9 cellular contexts compared by ENCODE assay signal in genomic region chr19:15631817-15632216, GRCh38. TPM values are rescaled to one million over a fixed set of nuclear protein-coding genes. Genes with fewer than 3 reads are reported as not detected.
DNase-seq lines count a peak whose midpoint lies in the region; ATAC-seq and TF ChIP-seq lines count a peak whose summit lies in the region.
"Had no signal": no experiment of that assay in that cellular context is flagged by ENCODE, and none has a peak within 500 bp of the region (broad histone marks: within the 10 kb centered on the region; RNA-seq: fewer than 3 reads in every experiment).

No MANE protein-coding gene starts in this region.

- WGBS in heart left ventricle, 4 donors = 0 to 6% (median 5%) methylated on average over 7 to 9 of the region's 9 CpGs

- H3K27ac ChIP-seq in heart left ventricle = no peak overlapping the region

- H3K27me3 ChIP-seq in heart left ventricle (peaks cover 0 to 52% (median 6%) of the 10 kb centered on the region in 9 donors), NT2/D1 (ENCODE audit: insufficient read depth, insufficient read length) (peaks cover 20% of the 10 kb centered on the region)

- no peak overlapping the region for H3K9ac ChIP-seq in NT2/D1 (ENCODE audit: insufficient read length, low read depth)

- ATAC-seq in heart left ventricle (no peak), Right ventricle myocardium superior (ENCODE audit: poor library complexity) (no peak), HG02981 (IDR thresholded peaks at IDR 0.05; ENCODE audit: unreplicated experiment) (no peak), HG02759 (IDR thresholded peaks at IDR 0.05; ENCODE audit: unreplicated experiment) (no peak)

- TF ChIP-seq CTCF in heart left ventricle (IDR thresholded peaks at IDR 0.05) = peak in 10 of 12 donors; percentile 30 to 50 (median 41)

- H3K36me3 ChIP-seq in heart left ventricle (no peaks in the 10 kb centered on the region), NT2/D1 (ENCODE audit: insufficient read depth, insufficient read length, low read length) (no peaks in the 10 kb centered on the region)

- no peak overlapping the region for H3K4me3 ChIP-seq in heart left ventricle
- H3K4me3 ChIP-seq in NT2/D1 (ENCODE audit: insufficient read length, low read depth) = no peak overlapping the region

- H3K9me3 ChIP-seq in heart left ventricle = peaks cover 0 to 7% (median 0%) of the 10 kb centered on the region in 12 donors
- H3K9me3 ChIP-seq in NT2/D1 (ENCODE audit: insufficient read depth, low read length) = no peaks in the 10 kb centered on the region

- no peak for TF ChIP-seq POLR2A in heart left ventricle (IDR thresholded peaks at IDR 0.05)

- peaks cover 0 to 10% (median 0%) of the 10 kb centered on the region in 12 donors for H3K4me1 ChIP-seq in heart left ventricle
- no peaks in the 10 kb centered on the region for H3K4me1 ChIP-seq in NT2/D1 (ENCODE audit: insufficient read depth, insufficient read length)

- intact Hi-C loops in heart left ventricle (cut with DNase I) (loop anchor here in 7 of 10 donors (1.0 to 10.0 kb wide), 7 partner anchors 173 to 550 kb away; partner anchors contain the start of gene OR10H1 (in 1 of the 7)), Right ventricle myocardium superior (cut with DNase I) (loop anchor here (5.0 to 10.0 kb wide), 2 partner anchors 180 to 233 kb away; no protein-coding TSS in a partner anchor)

- DNase-seq in heart left ventricle = no peak
- DNase-seq in Right ventricle myocardium superior = no peak
- DNase-seq in NT2/D1 (ENCODE audit: low read depth, low spot score) = peak; percentile 20
- DNase-seq in central memory CD4-positive, alpha-beta T cell = peak; percentile 19
- DNase-seq in stimulated activated naive CD4-positive, alpha-beta T cell treated with Interleukin-2 at 50 U/mL for 16 hours (lab: John Stamatoyannopoulos, UW) = peak; percentile 2
- no peak for DNase-seq in cerebellar nuclear complex (lab: John Stamatoyannopoulos, UW)

RNA-seq across cellular contexts. Expression of gene CYP4F3, which starts 8.9 kb away (rescaled TPM):
- 1 to 10 TPM in 2 of 9 donors, under 1 TPM in 4, not detected in 3; 0.12 to 1.9 (median 0.30) TPM for total RNA-seq in heart left ventricle
- under 1 TPM in 1 of 2 donors, not detected in 1; 0.04 TPM for polyA plus RNA-seq in heart left ventricle
- 0.24 TPM for total RNA-seq in Right ventricle myocardium superior
- polyA plus RNA-seq: neural cell had no signal

RNA-seq across cellular contexts. Expression of gene CYP4F8, which starts 16.8 kb away (rescaled TPM):
- total RNA-seq in heart left ventricle = not detected
- polyA plus RNA-seq in heart left ventricle = not detected
- not detected for total RNA-seq in Right ventricle myocardium superior
- polyA plus RNA-seq: neural cell had no signal

RNA-seq across cellular contexts. Expression of gene CYP4F12, which starts 41.1 kb away (rescaled TPM):
- total RNA-seq in heart left ventricle (1 to 10 TPM; 1.8 to 5.2 (median 3.1) TPM), Right ventricle myocardium superior (5.2 TPM)
- polyA plus RNA-seq in heart left ventricle = 1 to 10 TPM; 1.1 to 8.9 TPM
- polyA plus RNA-seq: neural cell had no signal

Comparison
In these comparisons a context has a peak if more than half of its experiments do, and no peak if none do; other contexts are left out.
1. DNase-seq: peak in NT2/D1 (single experiment), central memory CD4-positive, alpha-beta T cell (single experiment) and stimulated activated naive CD4-positive, alpha-beta T cell treated with Interleukin-2 at 50 U/mL for 16 hours (single experiment); none in heart left ventricle (0 of 5), Right ventricle myocardium superior (single experiment) and cerebellar nuclear complex (0 of 2).